In genomic region chr2:218982312-218983262, GRCh38 we compare ENCODE assay signal across 12 cellular contexts. TPM values are rescaled to one million over a fixed set of nuclear protein-coding genes. Genes with fewer than 3 reads are reported as not detected.
DNase-seq lines count a peak whose midpoint lies in the region; ATAC-seq, FAIRE-seq and TF ChIP-seq lines count a peak whose summit lies in the region.
"Had no signal": no experiment of that assay in that cellular context is flagged by ENCODE, and none has a peak within 500 bp of the region (broad histone marks: within the 10 kb centered on the region; RNA-seq: fewer than 3 reads in every experiment).

No MANE protein-coding gene starts in this region.

- DNase-seq in activated naive CD4-positive, alpha-beta T cell treated with Interleukin-2 at 50 U/mL for 16 hours: no peak
- DNase-seq in WTC11 (ENCODE audit: low spot score): peak; percentile 55
- DNase-seq in suprapubic skin (ENCODE audit: low spot score in 2 of 2): peak; percentile 48 to 74
- DNase-seq in small intestine: no peak
- DNase-seq: activated CD4-positive, alpha-beta T cell treated with anti-CD3 and anti-CD28 coated beads, Interleukin-2, amount 50 U/mL, for 1 hour; Karpas-422 had no signal

- CTCF ChIA-PET in WTC11 (lab: Charles Lee): interaction anchor here (0.9 to 5.7 kb wide), 13 partner anchors 12 to 130 kb away, joined by 3 to 158 read pairs (median 9); partner anchors contain the start of genes CDK5R2, CRYBA2, IHH and WNT10A

- peaks cover 100% of the 10 kb centered on the region for H3K27me3 ChIP-seq in suprapubic skin
- peaks cover 11 to 64% of the 10 kb centered on the region in 2 donors for H3K27me3 ChIP-seq in small intestine (ENCODE audit: control insufficient read depth in 2 of 2, insufficient read depth in 2 of 2, low read length in 2 of 2)

- 4 to 5% methylated on average over 36 to 43 of the region's 45 CpGs for WGBS in mesodermal cell (ENCODE audit: insufficient coverage in 2 of 2), 2 experiments
- WGBS in suprapubic skin: 7% methylated on average over 33 of the region's 45 CpGs
- 6 to 11% (median 7%) methylated on average over 44 to 45 of the region's 45 CpGs for WGBS in small intestine, 3 donors

- TF ChIP-seq EP300 in suprapubic skin (IDR thresholded peaks at IDR 0.05): no peak

- no peaks in the 10 kb centered on the region for H3K9me3 Mint-ChIP-seq in activated naive CD4-positive, alpha-beta T cell treated with anti-CD3 and anti-CD28 coated beads, Interleukin-2, amount 50 U/mL, for 24 hours
- no peaks in the 10 kb centered on the region for H3K9me3 Mint-ChIP-seq in WTC11

- no peak for TF ChIP-seq CTCF in WTC11 (IDR thresholded peaks at IDR 0.05)
- TF ChIP-seq CTCF in suprapubic skin (IDR thresholded peaks at IDR 0.05): no peak

- ATAC-seq in WTC11 (no peak), HG03432 (IDR thresholded peaks at IDR 0.05; ENCODE audit: unreplicated experiment) (no peak), GM19328 (IDR thresholded peaks at IDR 0.05; ENCODE audit: unreplicated experiment) (no peak)

- H3K27ac ChIP-seq in mesodermal cell (ENCODE audit: low read depth, low read length, severe bottlenecking) (no peak overlapping the region), suprapubic skin (no peak overlapping the region), small intestine (ENCODE audit: low read depth in 1 of 2, low read length in 1 of 2) (no peak overlapping the region)

- FAIRE-seq in small intestine (lab: Jason Lieb, UNC): no peak
- FAIRE-seq: colon, keratinocyte had no signal

- H3K27ac Mint-ChIP-seq in activated naive CD4-positive, alpha-beta T cell treated with anti-CD3 and anti-CD28 coated beads, Interleukin-2, amount 50 U/mL, for 24 hours: no peak overlapping the region
- no peak overlapping the region for H3K27ac Mint-ChIP-seq in WTC11

- TF ChIP-seq POLR2A in suprapubic skin (IDR thresholded peaks at IDR 0.05): no peak

- H3K36me3 ChIP-seq in mesodermal cell (ENCODE audit: control insufficient read depth, insufficient read depth, low read length): no peaks in the 10 kb centered on the region
- no peaks in the 10 kb centered on the region for H3K36me3 ChIP-seq in suprapubic skin
- H3K36me3 ChIP-seq in small intestine (ENCODE audit: control insufficient read depth in 2 of 2, insufficient read depth in 2 of 2, low read length in 2 of 2): no peaks in the 10 kb centered on the region

- H3K4me1 Mint-ChIP-seq in activated naive CD4-positive, alpha-beta T cell treated with anti-CD3 and anti-CD28 coated beads, Interleukin-2, amount 50 U/mL, for 24 hours: peaks cover 32% of the 10 kb centered on the region
- peaks cover 29% of the 10 kb centered on the region for H3K4me1 Mint-ChIP-seq in WTC11

- H3K9me3 ChIP-seq in mesodermal cell (ENCODE audit: control insufficient read depth, low read length) (no peaks in the 10 kb centered on the region), suprapubic skin (no peaks in the 10 kb centered on the region), small intestine (ENCODE audit: control insufficient read depth, low read depth) (no peaks in the 10 kb centered on the region)

- H3K4me3 ChIP-seq in mesodermal cell (ENCODE audit: extremely low read depth, insufficient read depth, low read length, poor library complexity, severe bottlenecking) (peak overlapping the region; percentile 3), suprapubic skin (peak overlapping the region; percentile 38), small intestine (ENCODE audit: low read depth in 1 of 2, low read length in 2 of 2) (peak overlapping the region in 1 of 2 donors; percentile 29)

- H3K4me1 ChIP-seq in mesodermal cell (ENCODE audit: control insufficient read depth, insufficient read depth, low read length, poor library complexity, severe bottlenecking): peaks cover 3% of the 10 kb centered on the region
- H3K4me1 ChIP-seq in suprapubic skin: peaks cover 50% of the 10 kb centered on the region
- H3K4me1 ChIP-seq in small intestine (ENCODE audit: control insufficient read depth in 2 of 2, insufficient read depth in 1 of 2, low read depth in 1 of 2, low read length in 1 of 2): peaks cover 0 to 4% of the 10 kb centered on the region in 2 donors

- POLR2A ChIA-PET in WTC11 (lab: Charles Lee): interaction anchor here (0.5 kb wide), 1 partner anchor 1495 kb away, joined by 3 read pairs; no protein-coding TSS in a partner anchor

- peak overlapping the region; percentile 69 for H3K4me3 Mint-ChIP-seq in activated naive CD4-positive, alpha-beta T cell treated with anti-CD3 and anti-CD28 coated beads, Interleukin-2, amount 50 U/mL, for 24 hours
- peak overlapping the region; percentile 31 for H3K4me3 Mint-ChIP-seq in WTC11

- H3K27me3 Mint-ChIP-seq in activated naive CD4-positive, alpha-beta T cell treated with anti-CD3 and anti-CD28 coated beads, Interleukin-2, amount 50 U/mL, for 24 hours: peaks cover 46% of the 10 kb centered on the region
- H3K27me3 Mint-ChIP-seq in WTC11 (ENCODE audit: low read depth): peaks cover 98% of the 10 kb centered on the region

- no peaks in the 10 kb centered on the region for H3K36me3 Mint-ChIP-seq in activated naive CD4-positive, alpha-beta T cell treated with anti-CD3 and anti-CD28 coated beads, Interleukin-2, amount 50 U/mL, for 24 hours
- H3K36me3 Mint-ChIP-seq in WTC11: no peaks in the 10 kb centered on the region

TF ChIP-seq in WTC11, 78 proteins besides CTCF, POLR2A, EP300 and RAD21 (continues in another document):
- TF ChIP-seq SMAD4 (CRISPR knock-in tag; IDR thresholded peaks at IDR 0.05) (no peak), ERG (CRISPR knock-in tag; IDR thresholded peaks at IDR 0.05) (no peak), ZBTB21 (CRISPR knock-in tag; IDR thresholded peaks at IDR 0.05; ENCODE audit: borderline replicate concordance) (no peak), OVOL2 (CRISPR knock-in tag; IDR thresholded peaks at IDR 0.05; ENCODE audit: borderline replicate concordance) (no peak), CDX4 (CRISPR knock-in tag; IDR thresholded peaks at IDR 0.05; ENCODE audit: borderline replicate concordance) (no peak), ESRRA (CRISPR knock-in tag; IDR thresholded peaks at IDR 0.05; ENCODE audit: borderline replicate concordance) (no peak), ZBTB43 (CRISPR knock-in tag; IDR thresholded peaks at IDR 0.05) (no peak), SP1 (CRISPR knock-in tag; conservative IDR thresholded peaks at IDR 0.05) (no peak), HMGA2 (CRISPR knock-in tag; IDR thresholded peaks at IDR 0.05) (no peak), E2F4 (CRISPR knock-in tag; IDR thresholded peaks at IDR 0.05; ENCODE audit: borderline replicate concordance, low read depth) (no peak)

RNA-seq across cellular contexts. Expression of gene FEV, which starts 2.4 kb away (rescaled TPM):
- total RNA-seq in WTC11 (2021) (not detected in 3 replicates), suprapubic skin (not detected)
- 4.6 TPM for polyA plus RNA-seq in mesodermal cell (2013, experiment 1 of 2)
- 3.2 TPM for polyA plus RNA-seq in mesodermal cell (2013, experiment 2 of 2)
- 1 to 10 TPM; 2.9 to 5.7 (median 3.1) TPM for polyA plus RNA-seq in small intestine
- polyA plus RNA-seq: keratinocyte had no signal

RNA-seq across cellular contexts. Expression of gene CRYBA2, which starts 10.6 kb away (rescaled TPM):
- total RNA-seq in WTC11 (2021) (not detected in 3 replicates), suprapubic skin (not detected)
- 3.2 TPM for polyA plus RNA-seq in mesodermal cell (2013, experiment 1 of 2)
- polyA plus RNA-seq in mesodermal cell (2013, experiment 2 of 2): 2.6 TPM
- polyA plus RNA-seq in small intestine: 1 to 10 TPM; 1.3 to 5.4 (median 3.8) TPM
- polyA plus RNA-seq: keratinocyte had no signal

RNA-seq across cellular contexts. Expression of gene CDK5R2, which starts 23.1 kb away (rescaled TPM):
- total RNA-seq in WTC11 (2021) (0.16 to 0.46 TPM (median 0.26 TPM) in 3 replicates), suprapubic skin (not detected)
- polyA plus RNA-seq in mesodermal cell (2013, experiment 1 of 2): 0.74 TPM
- 0.40 TPM for polyA plus RNA-seq in mesodermal cell (2013, experiment 2 of 2)
- polyA plus RNA-seq in small intestine: 1 to 10 TPM in 1 of 3 donors, under 1 TPM in 1, not detected in 1; 0.22 to 1.4 TPM
- polyA plus RNA-seq: keratinocyte had no signal

RNA-seq across cellular contexts. Expression of gene CFAP65, which starts 58.7 kb away (rescaled TPM):
- total RNA-seq in WTC11 (2021) (0.44 to 1.0 TPM (median 0.48 TPM) in 3 replicates), suprapubic skin (not detected)
- polyA plus RNA-seq in mesodermal cell (2013, experiment 1 of 2): 0.15 TPM
- 0.51 TPM for polyA plus RNA-seq in mesodermal cell (2013, experiment 2 of 2)
- polyA plus RNA-seq in small intestine: 1 to 10 TPM in 1 of 3 donors, under 1 TPM in 1, not detected in 1; 0.06 to 1.1 TPM
- polyA plus RNA-seq: keratinocyte had no signal

Comparison
In these comparisons a context has a peak if more than half of its experiments do, and no peak if none do; other contexts are left out.
1. DNase-seq: peak in WTC11 (single experiment) and suprapubic skin (2 of 2); none in activated naive CD4-positive, alpha-beta T cell treated with Interleukin-2 at 50 U/mL for 16 hours (single experiment) and small intestine (single experiment).